Comparison of ENCODE assay signal across 8 cellular contexts in genomic region chr3:11643212-11644087, GRCh38. TPM values are rescaled to one million over a fixed set of nuclear protein-coding genes. Genes with fewer than 3 reads are reported as not detected.
DNase-seq lines count a peak whose midpoint lies in the region; ATAC-seq and TF ChIP-seq lines count a peak whose summit lies in the region.

Gene VGLL4, minus strand, starts transcription at chr3:11643915. Its CDS starts 397 bp downstream, at chr3:11643518.

- peak within 1 kb of the TSS; percentile 92 for H3K9ac ChIP-seq in smooth muscle cell (ENCODE audit: low read depth)

- H3K4me1 Mint-ChIP-seq in immature natural killer cell: peaks cover 39 to 53% of the 10 kb centered on the region in 2 donors

- no peaks in the 10 kb centered on the region for H3K36me3 ChIP-seq in WERI-Rb-1
- H3K36me3 ChIP-seq in smooth muscle cell (ENCODE audit: low read depth): no peaks in the 10 kb centered on the region

- TF ChIP-seq CTCF in WERI-Rb-1 (IDR thresholded peaks at IDR 0.05; ENCODE audit: low read depth, low read length) (peak; percentile 39; the same call in 1 of the 2 replicates), cardiac fibroblast (IDR thresholded peaks at IDR 0.05; ENCODE audit: low read depth, low read length) (peak; percentile 27), smooth muscle cell (IDR thresholded peaks at IDR 0.05; ENCODE audit: borderline replicate concordance, insufficient read depth, poor library complexity, severe bottlenecking) (no peak)

- H3K27me3 ChIP-seq in WERI-Rb-1 (ENCODE audit: insufficient read depth, low read depth, severe bottlenecking) (no peaks in the 10 kb centered on the region), smooth muscle cell (ENCODE audit: low read depth) (no peaks in the 10 kb centered on the region)

- H3K4me3 ChIP-seq in WERI-Rb-1 (ENCODE audit: low read depth, low read length): peak within 1 kb of the TSS; percentile 92
- peak within 1 kb of the TSS; percentile 69 to 90 for H3K4me3 ChIP-seq in cardiac fibroblast (replicated peaks in 1 of 2; ENCODE audit: low read depth in 2 of 2, low read length in 2 of 2)
- peak within 1 kb of the TSS; percentile 78 for H3K4me3 ChIP-seq in smooth muscle cell

- peaks cover 13 to 25% (median 13%) of the 10 kb centered on the region in 3 donors for H3K27me3 Mint-ChIP-seq in immature natural killer cell (ENCODE audit: low read depth in 3 of 3)

- no peak within 1 kb of the TSS for H2AFZ ChIP-seq in smooth muscle cell (ENCODE audit: low read depth)

- H3K9me3 ChIP-seq in WERI-Rb-1 (ENCODE audit: severe bottlenecking) (no peaks in the 10 kb centered on the region), smooth muscle cell (replicated peaks; ENCODE audit: low read depth) (no peaks in the 10 kb centered on the region)

- H3F3A ChIP-seq in smooth muscle cell (ENCODE audit: low read depth): peaks cover 13% of the 10 kb centered on the region

- DNase-seq in NCI-H2107 treated with DMSO at 0.1 percent for 48 hours (lab: John Stamatoyannopoulos, UW; ENCODE audit: unreplicated experiment): peak; percentile 63
- DNase-seq in NCI-H2107 (lab: John Stamatoyannopoulos, UW): no peak
- peak; percentile 48 for DNase-seq in NCI-H2196 (lab: John Stamatoyannopoulos, UW; ENCODE audit: unreplicated experiment)
- DNase-seq in WERI-Rb-1: peak; percentile 91
- DNase-seq in cardiac fibroblast (ENCODE audit: low read depth in 2 of 2): peak; percentile 87 to 98
- peak; percentile 52 to 55 (median 53) for DNase-seq in immature natural killer cell
- peak; percentile 58 for DNase-seq in smooth muscle cell (lab: John Stamatoyannopoulos, UW; ENCODE audit: unreplicated experiment)

- H3K27ac ChIP-seq in WERI-Rb-1 (peak within 1 kb of the TSS; percentile 87), smooth muscle cell (ENCODE audit: low read depth) (peak within 1 kb of the TSS; percentile 97)

- H3K4me1 ChIP-seq in smooth muscle cell (ENCODE audit: low read depth): peaks cover 34% of the 10 kb centered on the region

- H3K9me3 Mint-ChIP-seq in immature natural killer cell: no peaks in the 10 kb centered on the region

- under 1% methylated on average over 42 of the region's 42 CpGs for WGBS in smooth muscle cell (ENCODE audit: low lambda C conversion rate)

- no peaks in the 10 kb centered on the region for H3K36me3 Mint-ChIP-seq in immature natural killer cell

- H3K4me3 Mint-ChIP-seq in immature natural killer cell: peak within 1 kb of the TSS; percentile 92 to 99 (median 98)

- H4K20me1 ChIP-seq in smooth muscle cell (ENCODE audit: low read depth): peaks cover 31% of the 10 kb centered on the region

- peaks cover 75% of the 10 kb centered on the region for H3K79me2 ChIP-seq in smooth muscle cell (ENCODE audit: low read depth)

- peak within 1 kb of the TSS; percentile 93 to 99 (median 98) for H3K27ac Mint-ChIP-seq in immature natural killer cell

- peak within 1 kb of the TSS; percentile 94 for H3K4me2 ChIP-seq in smooth muscle cell

- ATAC-seq in HG03039 (IDR thresholded peaks at IDR 0.05; ENCODE audit: unreplicated experiment): peak; percentile 69

RNA-seq across cellular contexts. Expression of gene VGLL4, which starts in this region (rescaled TPM):
- polyA plus RNA-seq in immature natural killer cell: 10 to 100 TPM; 11.9 to 44.4 (median 25.6) TPM
- total RNA-seq in smooth muscle cell: 109 and 149 TPM in 2 replicates
- 64.3 and 72.0 TPM in 2 replicates for polyA plus RNA-seq in smooth muscle cell
